1 cellular context compared by ENCODE assay signal in genomic region chr1:191588905-191589304, GRCh38.
TF ChIP-seq lines count a peak whose summit lies in the region.

No MANE protein-coding gene starts in this region.

TF ChIP-seq in GM12878, 131 proteins besides CTCF, POLR2A, EP300 and RAD21 (continued from another document):
- TF ChIP-seq ZBTB40 (IDR thresholded peaks at IDR 0.05; ENCODE audit: borderline replicate concordance) (no peak), E4F1 (IDR thresholded peaks at IDR 0.05; ENCODE audit: borderline replicate concordance, partially characterized antibody) (no peak), ATF7 (IDR thresholded peaks at IDR 0.05; ENCODE audit: low read depth) (no peak), RFX5 (IDR thresholded peaks at IDR 0.05; ENCODE audit: low read depth, low read length) (no peak), ZBTB11 (CRISPR knock-in tag; IDR thresholded peaks at IDR 0.05) (no peak), PAX5 (IDR thresholded peaks at IDR 0.05; ENCODE audit: borderline replicate concordance, low read depth, low read length) (no peak), SIX5 (IDR thresholded peaks at IDR 0.05; ENCODE audit: low read depth, low read length, severe bottlenecking) (no peak), CREM (IDR thresholded peaks at IDR 0.05; ENCODE audit: low read depth) (no peak), NFIC (IDR thresholded peaks at IDR 0.05; ENCODE audit: low read depth, low read length) (no peak), CBFB (IDR thresholded peaks at IDR 0.05; ENCODE audit: low read depth) (no peak), CEBPB (IDR thresholded peaks at IDR 0.05; ENCODE audit: borderline replicate concordance in 1 of 2, low read depth in 2 of 2, low read length in 2 of 2) (no peak), SUPT20H (IDR thresholded peaks at IDR 0.05; ENCODE audit: borderline replicate concordance, control insufficient read depth, low read depth, low read length) (no peak), GATAD2B (conservative IDR thresholded peaks at IDR 0.05; ENCODE audit: low read depth) (no peak), ZNF687 (IDR thresholded peaks at IDR 0.05) (no peak)
